ENCODE assay signal across 12 cellular contexts in the genomic region with DNA sequence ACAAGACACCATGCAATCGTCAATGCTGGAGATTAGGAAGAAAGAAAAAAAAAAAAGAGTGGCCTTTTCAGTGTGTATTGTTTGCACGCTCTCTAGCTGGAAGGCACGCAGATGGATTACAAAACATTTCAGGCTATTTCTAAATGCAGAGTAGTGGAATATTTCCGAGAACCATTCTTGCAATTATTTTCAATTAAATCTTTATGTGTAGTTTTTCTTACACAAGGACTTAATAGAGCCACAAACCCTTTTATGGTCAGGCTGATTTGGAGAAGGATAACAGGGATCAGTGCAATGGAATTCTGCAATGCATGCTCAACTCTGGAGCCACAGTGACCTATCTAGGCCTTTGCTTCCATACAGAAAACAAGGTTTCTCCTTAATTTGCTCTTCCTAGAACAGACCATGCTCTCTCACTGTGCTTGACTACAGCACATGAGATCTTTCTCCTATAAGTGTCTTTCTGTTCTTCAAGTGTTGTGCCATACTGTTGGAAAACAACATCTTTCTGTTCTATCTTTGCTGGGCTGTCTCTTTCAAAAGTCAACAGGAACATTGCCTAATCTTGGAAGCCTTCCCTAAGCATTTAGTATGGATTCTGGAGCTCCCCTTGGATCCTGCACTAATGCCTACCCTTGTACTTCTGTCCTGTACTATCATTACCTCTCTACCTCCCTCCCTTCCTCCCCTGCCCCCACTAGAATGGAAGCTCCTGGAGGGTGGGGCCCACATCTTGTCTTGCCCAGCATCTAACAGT. TPM values are rescaled to one million over a fixed set of nuclear protein-coding genes. Genes with fewer than 3 reads are reported as not detected.
DNase-seq lines count a peak whose midpoint lies in the region; ATAC-seq and TF ChIP-seq lines count a peak whose summit lies in the region.
"Had no signal": no experiment of that assay in that cellular context is flagged by ENCODE, and none has a peak within 500 bp of the region (broad histone marks: within the 10 kb centered on the region; RNA-seq: fewer than 3 reads in every experiment).

No MANE protein-coding gene starts in this region.

- intact Hi-C loops in esophagus muscularis mucosa (cut with DNase I) (no loop called here), lower lobe of right lung (cut with DNase I) (no loop called here)

- TF ChIP-seq EP300 in esophagus muscularis mucosa (IDR thresholded peaks at IDR 0.05): no peak

- WGBS in HUES64: 94% methylated on average over 3 of the region's 4 CpGs
- WGBS in esophagus muscularis mucosa: 42% methylated on average over 4 of the region's 4 CpGs

- H3K27me3 ChIP-seq in HUES64 (ENCODE audit: insufficient read depth, low read length) (no peaks in the 10 kb centered on the region), esophagus muscularis mucosa (no peaks in the 10 kb centered on the region), lower lobe of right lung (ENCODE audit: low read depth) (no peaks in the 10 kb centered on the region)

- ATAC-seq in lower lobe of right lung (peak; percentile 29 to 52), GM18498 (IDR thresholded peaks at IDR 0.05; ENCODE audit: unreplicated experiment) (no peak)
- ATAC-seq: activated T-cell treated with anti-CD3 and anti-CD28 coated beads, Interleukin-2, amount 50 U/mL, for 72 hours; stimulated activated naive CD8-positive, alpha-beta T cell treated with anti-CD3 and anti-CD28 coated beads, Interleukin-15, amount 100 ng/mL, for 72 hours had no signal

- no peak overlapping the region for H3K4me3 ChIP-seq in HUES64 (ENCODE audit: low read length)
- no peak overlapping the region for H3K4me3 ChIP-seq in esophagus muscularis mucosa
- no peak overlapping the region for H3K4me3 ChIP-seq in lower lobe of right lung

- peak overlapping the region; percentile 7; the same call in 1 of the 2 replicates for H3K9ac ChIP-seq in HUES64 (ENCODE audit: low read depth, low read length)

- no peaks in the 10 kb centered on the region for H3K36me3 ChIP-seq in HUES64 (ENCODE audit: insufficient read depth, low read length)
- H3K36me3 ChIP-seq in esophagus muscularis mucosa: no peaks in the 10 kb centered on the region
- no peaks in the 10 kb centered on the region for H3K36me3 ChIP-seq in lower lobe of right lung

- TF ChIP-seq POLR2A in esophagus muscularis mucosa (IDR thresholded peaks at IDR 0.05; ENCODE audit: low read depth): no peak

- peaks cover 30% of the 10 kb centered on the region for H3K4me1 ChIP-seq in HUES64 (ENCODE audit: insufficient read depth, low read length)
- peaks cover 83 to 97% (median 87%) of the 10 kb centered on the region in 4 donors for H3K4me1 ChIP-seq in esophagus muscularis mucosa
- H3K4me1 ChIP-seq in lower lobe of right lung: peaks cover 69% of the 10 kb centered on the region

- peak overlapping the region; percentile 82 for H3K27ac ChIP-seq in HUES64 (ENCODE audit: low read depth, low read length)
- H3K27ac ChIP-seq in esophagus muscularis mucosa (replicated peaks in 1 of 4): peak overlapping the region; percentile 73 to 83 (median 79)
- peak overlapping the region; percentile 56 for H3K27ac ChIP-seq in lower lobe of right lung
- H3K27ac ChIP-seq in temporal lobe (ENCODE audit: low read depth, low read length): peak overlapping the region; percentile 77
- H3K27ac ChIP-seq: VCaP had no signal

- TF ChIP-seq CTCF in esophagus muscularis mucosa (IDR thresholded peaks at IDR 0.05): no peak
- no peak for TF ChIP-seq CTCF in lower lobe of right lung (IDR thresholded peaks at IDR 0.05)

- H3K9me3 ChIP-seq in HUES64 (ENCODE audit: insufficient read depth, low read depth, low read length) (no peaks in the 10 kb centered on the region), esophagus muscularis mucosa (no peaks in the 10 kb centered on the region), lower lobe of right lung (no peaks in the 10 kb centered on the region)

- DNase-seq in esophagus muscularis mucosa (ENCODE audit: extremely low spot score) (no peak), lower lobe of right lung (no peak), HK-2 (ENCODE audit: unreplicated experiment) (no peak), A172 (ENCODE audit: low spot score) (no peak), NCI-H187 treated with DMSO at 0.1 percent for 48 hours (lab: John Stamatoyannopoulos, UW) (no peak)
- DNase-seq: activated T-cell treated with anti-CD3 and anti-CD28 coated beads, Interleukin-2, amount 50 U/mL, for 72 hours; NCI-H226; stimulated activated naive CD8-positive, alpha-beta T cell treated with anti-CD3 and anti-CD28 coated beads, Interleukin-15, amount 100 ng/mL, for 72 hours had no signal

RNA-seq across cellular contexts. Expression of gene STARD13, which starts 26.9 kb away (rescaled TPM):
- 0.95 TPM for polyA plus RNA-seq in HUES64 (2013, experiment 1 of 2)
- 1.5 TPM for polyA plus RNA-seq in HUES64 (2013, experiment 2 of 2)
- total RNA-seq in esophagus muscularis mucosa (10 to 100 TPM; 44.9 to 59.2 (median 56.2) TPM), lower lobe of right lung (61.0 TPM), temporal lobe (7.1 TPM)
- 8.3 and 9.0 TPM in 2 replicates for total RNA-seq in A172 (2014; rRNA removed; shearing (Covaris generic))
